8 cellular contexts compared by ENCODE assay signal in genomic region chr1:235367000-235367908, GRCh38. TPM values are rescaled to one million over a fixed set of nuclear protein-coding genes. Genes with fewer than 3 reads are reported as not detected.
DNase-seq lines count a peak whose midpoint lies in the region; ATAC-seq and TF ChIP-seq lines count a peak whose summit lies in the region.

TSS of gene TBCE (plus strand) at chr1:235367427. CDS start at chr1:235380050, 12,623 bp downstream.

- H3K4me3 Mint-ChIP-seq in endothelial cell (ENCODE audit: unreplicated experiment) (peak within 1 kb of the TSS; percentile 92), mesothelial cell of epicardium (peak within 1 kb of the TSS; percentile 96)

- intact Hi-C loops in OCI-LY7 (cut with micrococcal nuclease; ENCODE audit: unreplicated experiment), result no loop called here

- peak within 1 kb of the TSS; percentile 52 for H3K27ac Mint-ChIP-seq in endothelial cell (ENCODE audit: unreplicated experiment)
- peak within 1 kb of the TSS; percentile 98 for H3K27ac Mint-ChIP-seq in mesothelial cell of epicardium

- H3K9me3 ChIP-seq in HUES64 (ENCODE audit: insufficient read depth, low read depth, low read length) (no peaks in the 10 kb centered on the region), OCI-LY7 (ENCODE audit: low read length) (no peaks in the 10 kb centered on the region)

- H3K9me3 Mint-ChIP-seq in endothelial cell (ENCODE audit: unreplicated experiment) (no peaks in the 10 kb centered on the region), mesothelial cell of epicardium (no peaks in the 10 kb centered on the region)

- peak within 1 kb of the TSS; percentile 76 for H3K9ac ChIP-seq in HUES64 (ENCODE audit: low read depth, low read length)

- DNase-seq in D341Med (ENCODE audit: low spot score) (peak; percentile 98), OCI-LY7 (ENCODE audit: low spot score) (peak; percentile 95), activated T-cell treated with anti-CD3 and anti-CD28 coated beads for 1 hour (ENCODE audit: low read depth) (peak; percentile 68), endothelial cell (ENCODE audit: low spot score) (peak; percentile 89), mesothelial cell of epicardium (ENCODE audit: low spot score in 2 of 2, unreplicated experiment in 2 of 2) (peak; percentile 77 to 94)
- peak; percentile 87 to 88 for DNase-seq in stimulated activated CD8-positive, alpha-beta memory T cell treated with anti-CD3 and anti-CD28 coated beads, Interleukin-15, amount 100 ng/mL, for 48 hours (ENCODE audit: low read depth in 2 of 2)

- CTCF ChIA-PET in OCI-LY7 (lab: Charles Lee; ENCODE audit: unreplicated experiment), result interaction anchor here (0.6 kb wide), 1 partner anchor 8 kb away, joined by 3 read pairs; no protein-coding TSS in a partner anchor

- H3K36me3 ChIP-seq in HUES64 (ENCODE audit: insufficient read depth, low read length), result peaks cover 2% of the 10 kb centered on the region; the same call in 1 of the 2 replicates
- no peaks in the 10 kb centered on the region for H3K36me3 ChIP-seq in OCI-LY7 (ENCODE audit: insufficient read depth, low read length)

- H2AFZ ChIP-seq in OCI-LY7 (ENCODE audit: low read length), result peak within 1 kb of the TSS; percentile 89

- no peaks in the 10 kb centered on the region for H3K9me2 ChIP-seq in OCI-LY7 (ENCODE audit: insufficient read depth, low read length)

- H3K27me3 ChIP-seq in HUES64 (ENCODE audit: insufficient read depth, low read length), result no peaks in the 10 kb centered on the region

- peak within 1 kb of the TSS; percentile 79 for H3K4me3 ChIP-seq in HUES64 (ENCODE audit: low read length)
- peak within 1 kb of the TSS; percentile 86 for H3K4me3 ChIP-seq in OCI-LY7 (ENCODE audit: low read depth, low read length, poor library complexity, severe bottlenecking)

- ATAC-seq in GM21447 (IDR thresholded peaks at IDR 0.05; ENCODE audit: unreplicated experiment), result peak; percentile 100

- H3K79me2 ChIP-seq in OCI-LY7 (ENCODE audit: insufficient read depth, low read depth, low read length), result peaks cover 9% of the 10 kb centered on the region; the same call in 1 of the 2 replicates

- POLR2A ChIA-PET in OCI-LY7 (lab: Charles Lee), result interaction anchor here (0.5 to 1.3 kb wide), 7 partner anchors 9 to 245 kb away, joined by 3 to 6 read pairs (median 3); no protein-coding TSS in a partner anchor

- H4K20me1 ChIP-seq in OCI-LY7 (ENCODE audit: insufficient read depth, low read length), result no peaks in the 10 kb centered on the region

- H3K27ac ChIP-seq in HUES64 (ENCODE audit: low read depth, low read length) (peak within 1 kb of the TSS; percentile 89; the same call in 1 of the 2 replicates), OCI-LY7 (ENCODE audit: low read depth, low read length, poor library complexity, severe bottlenecking) (peak within 1 kb of the TSS; percentile 27)

- no peak for TF ChIP-seq CTCF in OCI-LY7 (conservative IDR thresholded peaks at IDR 0.05; ENCODE audit: low read length)
- no peak for TF ChIP-seq CTCF in endothelial cell (IDR thresholded peaks at IDR 0.05; ENCODE audit: unreplicated experiment)
- no peak for TF ChIP-seq CTCF in mesothelial cell of epicardium (IDR thresholded peaks at IDR 0.05; ENCODE audit: unreplicated experiment)

- no peaks in the 10 kb centered on the region for H3K4me1 ChIP-seq in HUES64 (ENCODE audit: insufficient read depth, low read length)
- H3K4me1 ChIP-seq in OCI-LY7 (ENCODE audit: insufficient read depth, low read length, poor library complexity, severe bottlenecking), result peaks cover 10% of the 10 kb centered on the region

- H3K4me1 Mint-ChIP-seq in endothelial cell (ENCODE audit: unreplicated experiment) (peaks cover 2% of the 10 kb centered on the region), mesothelial cell of epicardium (peaks cover 24% of the 10 kb centered on the region)

- WGBS in HUES64, result under 1% methylated on average over 38 of the region's 38 CpGs

- BruUV-seq in OCI-LY7 (replicated peaks; lab: Mats Ljungman, UMichigan), result TSS peak; percentile 75

- H3K36me3 Mint-ChIP-seq in endothelial cell (ENCODE audit: low read depth, unreplicated experiment) (peaks cover 4% of the 10 kb centered on the region), mesothelial cell of epicardium (peaks cover 5% of the 10 kb centered on the region)

- H3K27me3 Mint-ChIP-seq in endothelial cell (ENCODE audit: unreplicated experiment) (peaks cover 1% of the 10 kb centered on the region), mesothelial cell of epicardium (ENCODE audit: low read depth) (no peaks in the 10 kb centered on the region)

- peak within 1 kb of the TSS; percentile 70 for H3K4me2 ChIP-seq in OCI-LY7 (ENCODE audit: low read length)

RNA-seq across cellular contexts. Expression of gene TBCE, which starts in this region (rescaled TPM):
- 34.1 TPM for polyA plus RNA-seq in HUES64 (2013, experiment 1 of 2)
- 32.1 TPM for polyA plus RNA-seq in HUES64 (2013, experiment 2 of 2)
- total RNA-seq in OCI-LY7 (2014; rRNA removed; shearing (Covaris generic)), result 30.2 and 30.7 TPM in 2 replicates
- total RNA-seq in OCI-LY7 (2022) (26.9 and 32.6 TPM in 2 replicates), endothelial cell (ENCODE audit: unreplicated experiment) (24.7 TPM), mesothelial cell of epicardium (29.5 to 35.5 TPM (median 32.0 TPM) in 3 replicates)

Comparison
In these comparisons a context has a peak if more than half of its experiments do, and no peak if none do; other contexts are left out.
1. Peak in every context shown above with its lines: DNase-seq, ATAC-seq, H3K4me3 ChIP-seq and H3K27ac ChIP-seq.